ENCODE assay signal across 8 cellular contexts in genomic region chr5:172283862-172284274, GRCh38. TPM values are rescaled to one million over a fixed set of nuclear protein-coding genes. Genes with fewer than 3 reads are reported as not detected.
DNase-seq lines count a peak whose midpoint lies in the region; ATAC-seq and TF ChIP-seq lines count a peak whose summit lies in the region.

No MANE protein-coding gene starts in this region.

- DNase-seq in H7 = peak; percentile 99
- DNase-seq in LoVo (ENCODE audit: low spot score) = peak; percentile 86
- DNase-seq in T-cell = peak; percentile 17 to 78 (median 56)
- peak; percentile 19 to 86 for DNase-seq in ascending aorta (ENCODE audit: low spot score in 2 of 2)
- DNase-seq in hepatic stellate cell (ENCODE audit: low spot score) = peak; percentile 94
- no peak for DNase-seq in retinal pigment epithelial cell (ENCODE audit: low read depth)
- DNase-seq in retina = no peak

- H3K9me3 ChIP-seq in ascending aorta = no peaks in the 10 kb centered on the region

- peak; percentile 89 to 91 (median 90) for ATAC-seq in T-cell (replicated peaks in 1 of 4)

- CTCF ChIA-PET in T-cell (lab: Charles Lee) = interaction anchor here in 1 of 2 donors (0.9 to 1.4 kb wide), 3 partner anchors 97 to 700 kb away, joined by 3 to 5 read pairs (median 3); partner anchors contain the start of gene FBXW11

- no peaks in the 10 kb centered on the region for H3K36me3 Mint-ChIP-seq in T-cell

- H3K4me1 ChIP-seq in ascending aorta = peaks cover 6 to 23% of the 10 kb centered on the region in 2 donors

- H3K27me3 ChIP-seq in H7 (ENCODE audit: control insufficient read depth, insufficient read depth, low read length) (no peaks in the 10 kb centered on the region), ascending aorta (no peaks in the 10 kb centered on the region)

- intact Hi-C loops in ascending aorta (cut with DNase I) = loop anchor here (1.0 to 10.0 kb wide), 12 partner anchors 38 to 1331 kb away; partner anchors contain the start of genes BNIP1, BOD1, CREBRF and FBXW11

- no peaks in the 10 kb centered on the region for H3K9me3 Mint-ChIP-seq in T-cell

- H3K27ac ChIP-seq in ascending aorta = peak overlapping the region; percentile 85 to 97

- H3K36me3 ChIP-seq in H7 (replicated peaks; ENCODE audit: control insufficient read depth, insufficient read depth, low read length) = no peaks in the 10 kb centered on the region
- H3K36me3 ChIP-seq in ascending aorta = no peaks in the 10 kb centered on the region

- no peaks in the 10 kb centered on the region for H3K27me3 Mint-ChIP-seq in T-cell

- H3K27ac Mint-ChIP-seq in T-cell = no peak overlapping the region

- POLR2A ChIA-PET in T-cell (lab: Charles Lee) = no interaction called here

- peaks cover 25 to 27% (median 26%) of the 10 kb centered on the region in 3 donors for H3K4me1 Mint-ChIP-seq in T-cell

- TF ChIP-seq CTCF in GM12875 (IDR thresholded peaks at IDR 0.05; ENCODE audit: borderline replicate concordance, insufficient read depth, low read depth, low read length) = no peak
- TF ChIP-seq CTCF in ascending aorta (IDR thresholded peaks at IDR 0.05) = no peak
- TF ChIP-seq CTCF in retinal pigment epithelial cell (conservative IDR thresholded peaks at IDR 0.05; ENCODE audit: low read depth, low read length) = no peak

- H3K4me3 Mint-ChIP-seq in T-cell = peak overlapping the region; percentile 80 to 89 (median 84)

- H3K4me3 ChIP-seq in GM12875 (ENCODE audit: low read depth, low read length) (peak overlapping the region; percentile 95), H7 (ENCODE audit: insufficient read depth, low read depth, low read length) (peak overlapping the region; percentile 82), ascending aorta (peak overlapping the region; percentile 86 to 98), retinal pigment epithelial cell (ENCODE audit: low read length) (peak overlapping the region; percentile 73)

RNA-seq across cellular contexts. Expression of gene UBTD2, which starts 0.3 kb away (rescaled TPM):
- total RNA-seq in H7 (2014; rRNA removed; shearing (Covaris generic)) = 29.2 and 34.7 TPM in 2 replicates
- 1 to 10 TPM; 3.2 to 7.7 (median 5.4) TPM for total RNA-seq in T-cell
- total RNA-seq in ascending aorta = 6.8 TPM

Comparison
In these comparisons a context has a peak if more than half of its experiments do, and no peak if none do; other contexts are left out.
1. DNase-seq: peak in H7 (single experiment), LoVo (single experiment), T-cell (34 of 34), ascending aorta (2 of 2) and hepatic stellate cell (single experiment); none in retinal pigment epithelial cell (single experiment) and retina (single experiment).
2. Peak in every context shown above with its lines, with median percentiles within 50 percentile points of each other: H3K4me3 ChIP-seq.